ENCODE assay signal across 1 cellular context in the genomic region with DNA sequence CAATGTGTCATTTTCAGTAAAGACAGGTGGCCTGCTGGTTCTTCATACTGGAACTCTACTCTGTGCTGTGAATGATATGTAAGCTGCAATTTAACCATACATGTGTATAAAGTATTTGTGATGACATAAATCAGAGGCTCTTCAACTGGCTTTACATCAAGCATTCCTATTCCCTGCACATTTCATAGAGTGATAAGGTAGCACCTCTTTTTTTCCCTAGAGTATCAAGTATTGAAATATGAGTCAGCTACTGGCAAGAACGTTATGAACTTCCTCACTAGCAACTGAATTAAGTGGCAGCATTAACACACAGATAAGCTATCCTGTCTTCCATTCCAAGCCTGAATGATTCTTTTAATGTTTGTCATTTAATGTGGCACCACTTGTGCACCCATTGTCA.
TF ChIP-seq lines count a peak whose summit lies in the region.

No MANE protein-coding gene starts in this region.

TF ChIP-seq in GM12878, 131 proteins besides CTCF, POLR2A, EP300 and RAD21:
- TF ChIP-seq USF1 (IDR thresholded peaks at IDR 0.05; ENCODE audit: borderline replicate concordance, extremely low read length, insufficient read depth, low read depth, low read length) (no peak), PKNOX1 (IDR thresholded peaks at IDR 0.05) (no peak), MAX (IDR thresholded peaks at IDR 0.05; ENCODE audit: low read depth, low read length) (no peak), ZBTB33 (IDR thresholded peaks at IDR 0.05) (no peak), PAX5 (IDR thresholded peaks at IDR 0.05; ENCODE audit: borderline replicate concordance, low read depth, low read length) (no peak), SRF (IDR thresholded peaks at IDR 0.05; ENCODE audit: low read depth in 2 of 2, low read length in 2 of 2) (no peak), ZNF207 (IDR thresholded peaks at IDR 0.05; ENCODE audit: borderline replicate concordance) (no peak)
TF ChIP-seq in GM12878: peak in this region for 0.
